ENCODE assay signal across 17 cellular contexts in the genomic region with DNA sequence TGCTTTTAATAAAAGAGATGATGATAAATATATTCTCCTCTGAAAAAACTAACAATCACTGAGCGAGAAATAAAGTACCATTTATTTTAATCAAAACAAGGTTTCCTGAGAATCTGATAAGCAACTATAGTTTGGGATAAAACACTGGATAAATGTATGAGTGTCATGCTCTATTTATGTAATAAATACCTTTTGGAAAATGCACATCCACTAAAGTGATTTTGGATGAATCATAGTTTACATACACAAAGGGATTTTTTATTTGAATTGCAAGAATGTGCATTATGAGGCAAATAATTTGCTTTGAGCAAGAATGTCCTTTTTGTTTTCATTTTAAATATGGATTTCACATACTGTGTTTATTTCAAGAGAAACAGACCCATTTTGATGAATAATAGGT.
DNase-seq lines count a peak whose midpoint lies in the region; ATAC-seq and TF ChIP-seq lines count a peak whose summit lies in the region.
"Had no signal": no experiment of that assay in that cellular context is flagged by ENCODE, and none has a peak within 500 bp of the region (broad histone marks: within the 10 kb centered on the region; RNA-seq: fewer than 3 reads in every experiment).

No MANE protein-coding gene starts in this region.

- peak; percentile 79 for ATAC-seq in PC-3
- no peak for ATAC-seq in upper lobe of left lung (ENCODE audit: low FRiP score in 2 of 2)

- H3K9ac ChIP-seq in PC-3 (ENCODE audit: low read length) (no peak overlapping the region), adipocyte (ENCODE audit: low read length) (no peak overlapping the region)
- H3K9ac ChIP-seq: BLaER1 had no signal

- POLR2A ChIA-PET in PC-3 (lab: Charles Lee; ENCODE audit: unreplicated experiment) = no interaction called here

- intact Hi-C loops in PC-3 (cut with micrococcal nuclease) (no loop called here), adrenal gland (cut with DNase I) (no loop called here)

- TF ChIP-seq CTCF in PC-3 (conservative IDR thresholded peaks at IDR 0.05; ENCODE audit: low read depth, low read length) (no peak), adrenal gland (IDR thresholded peaks at IDR 0.05) (no peak), upper lobe of left lung (IDR thresholded peaks at IDR 0.05) (no peak)

- 59 to 79% (median 70%) methylated on average over 1 of the region's 1 CpG for WGBS in adrenal gland, 4 donors
- WGBS in upper lobe of left lung, 2 donors = 78 to 95% methylated on average over 1 of the region's 1 CpG

- TF ChIP-seq EP300 in upper lobe of left lung (IDR thresholded peaks at IDR 0.05) = no peak

- BruUV-seq in PC-3 (replicated peaks; lab: Mats Ljungman, UMichigan) = no TSS peak

- TF ChIP-seq POLR2A in adrenal gland (IDR thresholded peaks at IDR 0.05) (no peak), upper lobe of left lung (IDR thresholded peaks at IDR 0.05) (no peak)

- no peaks in the 10 kb centered on the region for H4K20me1 ChIP-seq in PC-3 (ENCODE audit: low read length)
- H4K20me1 ChIP-seq: BLaER1 had no signal

- CTCF ChIA-PET in PC-3 (lab: Charles Lee) = no interaction called here

- peak overlapping the region; percentile 47 for H3K4me2 ChIP-seq in PC-3 (ENCODE audit: low read length)
- H3K4me2 ChIP-seq: BLaER1 had no signal

- no peaks in the 10 kb centered on the region for H3K79me2 ChIP-seq in PC-3 (ENCODE audit: low read length)

- H3F3A ChIP-seq in PC-3 (ENCODE audit: low read length, unreplicated experiment) = no peaks in the 10 kb centered on the region

- H3K36me3 ChIP-seq in PC-3 (ENCODE audit: low read depth, low read length) (no peaks in the 10 kb centered on the region), adipocyte (ENCODE audit: control insufficient read depth, insufficient read depth, low read length, severe bottlenecking) (no peaks in the 10 kb centered on the region), adrenal gland (replicated peaks in 1 of 2) (no peaks in the 10 kb centered on the region), upper lobe of left lung (no peaks in the 10 kb centered on the region)
- H3K36me3 ChIP-seq: BLaER1, HAP-1 had no signal

- DNase-seq in ELR (ENCODE audit: low read depth) = peak; percentile 55
- peak; percentile 67 for DNase-seq in PC-3
- peak; percentile 54 for DNase-seq in adipocyte (ENCODE audit: low read depth)
- no peak for DNase-seq in adrenal gland
- DNase-seq in upper lobe of left lung = no peak
- DNase-seq in C1 segment of cervical spinal cord (lab: John Stamatoyannopoulos, UW) = no peak
- DNase-seq: CD4-positive, alpha-beta T cell; CD8-positive, alpha-beta memory T cell; DMS 273 treated with DMSO at 0.1 percent for 48 hours; DMS79; EL; GF-D8; GOT3; HFFc6 had no signal

- H3K9me3 ChIP-seq in PC-3 (ENCODE audit: low read length) = no peaks in the 10 kb centered on the region
- no peaks in the 10 kb centered on the region for H3K9me3 ChIP-seq in adipocyte (ENCODE audit: control insufficient read depth, low read length)
- no peaks in the 10 kb centered on the region for H3K9me3 ChIP-seq in adrenal gland (replicated peaks in 1 of 3)
- H3K9me3 ChIP-seq in upper lobe of left lung = no peaks in the 10 kb centered on the region
- H3K9me3 ChIP-seq: BLaER1, HAP-1 had no signal

- H2AFZ ChIP-seq in PC-3 (ENCODE audit: low read length) = no peak overlapping the region

- no peaks in the 10 kb centered on the region for H3K9me2 ChIP-seq in PC-3 (replicated peaks; ENCODE audit: low read length)

- H3K27me3 ChIP-seq in PC-3 (ENCODE audit: low read length) = no peaks in the 10 kb centered on the region
- H3K27me3 ChIP-seq in adipocyte (replicated peaks; ENCODE audit: control insufficient read depth, insufficient read depth, low read length) = no peaks in the 10 kb centered on the region
- no peaks in the 10 kb centered on the region for H3K27me3 ChIP-seq in adrenal gland
- H3K27me3 ChIP-seq in upper lobe of left lung = no peaks in the 10 kb centered on the region
- H3K27me3 ChIP-seq: BLaER1 had no signal

- H3K4me3 ChIP-seq in PC-3 (ENCODE audit: low read length) (no peak overlapping the region), adipocyte (ENCODE audit: low read length) (no peak overlapping the region), adrenal gland (no peak overlapping the region), upper lobe of left lung (no peak overlapping the region)
- H3K4me3 ChIP-seq: BLaER1, HAP-1 had no signal

- H3K27ac ChIP-seq in PC-3 (ENCODE audit: low read length) (peak overlapping the region; percentile 48), adrenal gland (no peak overlapping the region), upper lobe of left lung (no peak overlapping the region)
- H3K27ac ChIP-seq: 22Rv1, BLaER1 had no signal

- H3K4me1 ChIP-seq in PC-3 (ENCODE audit: insufficient read depth, low read length) (peaks cover 24% of the 10 kb centered on the region), adipocyte (ENCODE audit: control insufficient read depth, insufficient read depth, low read length) (no peaks in the 10 kb centered on the region), adrenal gland (replicated peaks in 1 of 2) (no peaks in the 10 kb centered on the region), upper lobe of left lung (no peaks in the 10 kb centered on the region)
- H3K4me1 ChIP-seq: BLaER1, HAP-1 had no signal

Comparison
In these comparisons a context has a peak if more than half of its experiments do, and no peak if none do; other contexts are left out.
1. DNase-seq: peak in ELR (single experiment), PC-3 (single experiment) and adipocyte (single experiment); none in adrenal gland (0 of 7), upper lobe of left lung (0 of 2) and C1 segment of cervical spinal cord (0 of 14).